In genomic region chr16:31868701-31869167, GRCh38 we compare ENCODE assay signal across 8 cellular contexts. TPM values are rescaled to one million over a fixed set of nuclear protein-coding genes. Genes with fewer than 3 reads are reported as not detected.
DNase-seq lines count a peak whose midpoint lies in the region; ATAC-seq and TF ChIP-seq lines count a peak whose summit lies in the region.

No MANE protein-coding gene starts in this region.

- H3K36me3 ChIP-seq in Caco-2 (ENCODE audit: control insufficient read depth, insufficient read depth, low read length) (no peaks in the 10 kb centered on the region), adipocyte (ENCODE audit: control insufficient read depth, insufficient read depth, low read length, severe bottlenecking) (no peaks in the 10 kb centered on the region)

- peaks cover 8% of the 10 kb centered on the region for H3K36me3 Mint-ChIP-seq in Caco-2 (ENCODE audit: insufficient read depth, unreplicated experiment)

- H3K4me1 ChIP-seq in Caco-2 (0 out of 2 replicates have a peak, but pooled peaks cover 3% of the 10 kb centered on the region), adipocyte (ENCODE audit: control insufficient read depth, insufficient read depth, low read length) (no peaks in the 10 kb centered on the region)

- H3K27me3 ChIP-seq in Caco-2 (replicated peaks; ENCODE audit: control insufficient read depth, insufficient read depth, low read length) (no peaks in the 10 kb centered on the region), adipocyte (replicated peaks; ENCODE audit: control insufficient read depth, insufficient read depth, low read length) (peaks cover 15% of the 10 kb centered on the region)

- no peak overlapping the region for H3K9ac ChIP-seq in adipocyte (ENCODE audit: low read length)

- no peak overlapping the region for H3K4me3 ChIP-seq in Caco-2 (ENCODE audit: low read depth, low read length)
- no peak overlapping the region for H3K4me3 ChIP-seq in adipocyte (ENCODE audit: low read length)

- no peaks in the 10 kb centered on the region for H3K9me3 Mint-ChIP-seq in Caco-2 (ENCODE audit: unreplicated experiment)

- TF ChIP-seq CTCF in Caco-2 (IDR thresholded peaks at IDR 0.05; ENCODE audit: insufficient read depth in 1 of 2, low read depth in 1 of 2, low read length in 1 of 2, severe bottlenecking in 1 of 2, unreplicated experiment in 1 of 2) = peak; percentile 66 to 72

- peaks cover 8% of the 10 kb centered on the region for H3K27me3 Mint-ChIP-seq in Caco-2 (ENCODE audit: insufficient read depth, unreplicated experiment)

- ATAC-seq in GM21619 (IDR thresholded peaks at IDR 0.05; ENCODE audit: unreplicated experiment) (peak; percentile 41), left ventricle myocardium superior (peak; percentile 63), HG02938 (IDR thresholded peaks at IDR 0.05; ENCODE audit: unreplicated experiment) (no peak)

- H3K27ac Mint-ChIP-seq in Caco-2 (ENCODE audit: unreplicated experiment) = no peak overlapping the region

- no peak overlapping the region for H3K4me3 Mint-ChIP-seq in Caco-2 (ENCODE audit: unreplicated experiment)

- POLR2A ChIA-PET in Caco-2 (lab: Charles Lee) = no interaction called here

- BruUV-seq in Caco-2 (replicated peaks; lab: Mats Ljungman, UMichigan) = no TSS peak

- H3K9me3 ChIP-seq in Caco-2 (no peaks in the 10 kb centered on the region), adipocyte (ENCODE audit: control insufficient read depth, low read length) (no peaks in the 10 kb centered on the region)

- intact Hi-C loops in Caco-2 (cut with micrococcal nuclease; ENCODE audit: unreplicated experiment) (loop anchor here (1.0 kb wide), 1 partner anchor 9 kb away; no protein-coding TSS in a partner anchor), left ventricle myocardium superior (cut with micrococcal nuclease) (loop anchor here (10.0 kb wide), 1 partner anchor 884 kb away; the partner anchor contains the start of gene HSD3B7)

- DNase-seq in Caco-2 (peak; percentile 68 to 75), NCI-H1092 treated with DMSO at 0.1 percent for 48 hours (lab: John Stamatoyannopoulos, UW) (peak; percentile 53), T-helper 1 cell (peak; percentile 47 to 82 (median 73)), adipocyte (ENCODE audit: low read depth) (peak; percentile 92), left ventricle myocardium superior (peak; percentile 81), retina (peak; percentile 68)

- no peaks in the 10 kb centered on the region for H3K4me1 Mint-ChIP-seq in Caco-2 (ENCODE audit: low read depth, unreplicated experiment)

- CTCF ChIA-PET in Caco-2 (lab: Charles Lee) = interaction anchor here (0.8 to 1.0 kb wide), 2 partner anchors 9 kb away, joined by 3 read pairs; no protein-coding TSS in a partner anchor

RNA-seq across cellular contexts. Expression of gene ZNF267, which starts 4.9 kb away (rescaled TPM):
- total RNA-seq in Caco-2 (2022) = 25.5 and 25.8 TPM in 2 replicates
- total RNA-seq in left ventricle myocardium superior = 5.2 TPM
